In the genomic region with DNA sequence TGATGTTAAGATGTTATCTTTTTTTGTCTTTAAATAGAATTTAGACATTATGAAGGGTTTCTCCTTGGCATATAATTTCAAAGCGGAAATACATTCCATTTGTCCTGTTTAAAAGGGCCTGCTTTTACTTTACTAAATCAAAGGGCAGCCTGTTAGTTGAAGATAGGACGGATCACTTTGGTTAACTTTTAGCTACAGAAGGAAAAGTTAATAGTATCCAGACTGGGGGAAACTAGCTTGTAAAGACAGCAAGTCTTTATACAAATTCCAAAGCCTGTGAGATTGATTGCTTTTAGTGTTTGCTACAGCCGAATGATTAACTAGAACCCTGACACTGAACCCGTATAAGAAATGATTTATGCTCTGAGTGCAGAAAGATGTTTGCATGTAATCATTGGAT, we compare ENCODE assay signal across 19 cellular contexts.
"Had no signal": no experiment of that assay in that cellular context is flagged by ENCODE, and none has a peak within 500 bp of the region (broad histone marks: within the 10 kb centered on the region; RNA-seq: fewer than 3 reads in every experiment).

No MANE protein-coding gene starts in this region.

- H3K4me1 ChIP-seq: breast epithelium, left lung, tibial artery had no signal

- ATAC-seq: effector memory CD8-positive, alpha-beta T cell; left lung had no signal

- FAIRE-seq: frontal cortex had no signal

- H3K4me3 ChIP-seq: breast epithelium, left lung, skin epidermis, tibial artery, vagina had no signal

- H3K27ac ChIP-seq: breast epithelium, epithelial cell of prostate, left lung, skin epidermis, tibial artery, vagina had no signal

- H3K27me3 ChIP-seq: breast epithelium, left lung, tibial artery, vagina had no signal

- H3K9me3 ChIP-seq: breast epithelium, left lung, tibial artery, vagina had no signal

- H3K36me3 ChIP-seq: breast epithelium, left lung, tibial artery, vagina had no signal

- DNase-seq: activated CD4-positive, alpha-beta T cell treated with anti-CD3 and anti-CD28 coated beads, Interleukin-2, amount 50 U/mL, for 4 hours; activated CD4-positive, CD25-positive, alpha-beta regulatory T cell treated with anti-CD3 and anti-CD28 coated beads, Interleukin-2, amount 50 U/mL, for 72 hours; activated naive CD4-positive, alpha-beta T cell; activated T-cell treated with anti-CD3 and anti-CD28 coated beads for 4 hours; aorta; effector memory CD8-positive, alpha-beta T cell; head of caudate nucleus; left lung; stimulated activated CD4-positive, alpha-beta T cell treated with anti-CD3 and anti-CD28 coated beads, Interleukin-4, amount 100 ng/mL, for 24 hours; stimulated activated naive CD4-positive, alpha-beta T cell; T-helper 1 cell; T1000; tibial artery had no signal

- H3K9me3 Mint-ChIP-seq: dendritic cell treated with granulocyte-macrophage colony-stimulating factor and Interleukin-4, amounts not matched to agents 40 ng/mL and 50 ng/mL, for 4 days had no signal

- H3K27ac Mint-ChIP-seq: dendritic cell treated with granulocyte-macrophage colony-stimulating factor and Interleukin-4, amounts not matched to agents 40 ng/mL and 50 ng/mL, for 4 days; effector memory CD8-positive, alpha-beta T cell had no signal
